Comparison of ENCODE assay signal across 32 cellular contexts in genomic region chr6:95487817-95488216, GRCh38.
"Had no signal": no experiment of that assay in that cellular context is flagged by ENCODE, and none has a peak within 500 bp of the region (broad histone marks: within the 10 kb centered on the region; RNA-seq: fewer than 3 reads in every experiment).

No MANE protein-coding gene starts in this region.

- H3K4me3 ChIP-seq: MG63, PC-9, SJCRH30, SK-N-MC had no signal

- H3K4me1 ChIP-seq: SJCRH30 had no signal

- H3K9ac ChIP-seq: KMS-11 had no signal

- DNase-seq: Kasumi-1, MG63, NCI-H1048, NCI-H1092 treated with DMSO at 0.1 percent for 48 hours, NCI-H1436, NCI-H146, NCI-H1694, NCI-H187, NCI-H1930, NCI-H2029 treated with DMSO at 0.1 percent for 48 hours, NCI-H2081 treated with DMSO at 0.1 percent for 48 hours, NCI-H2107, NCI-H2171, NCI-H226, NCI-H446 treated with DMSO at 0.1 percent for 48 hours, NCI-H510A, NCI-H524, NCI-H526, NCI-H774, PC-9, SHP77, SIG-M5, SJCRH30, T-cell, T-helper 17 cell had no signal

- H2AFZ ChIP-seq: PC-9 had no signal

- FAIRE-seq: RCC 7860 had no signal

- H3K4me2 ChIP-seq: KMS-11, PC-9 had no signal

- H3K27me3 ChIP-seq: MG63, SJCRH30 had no signal

- H3K27ac ChIP-seq: KMS-11, PC-9, RWPE1, SJCRH30, SK-N-MC had no signal

- H3K36me3 ChIP-seq: MG63, SJCRH30 had no signal

- ATAC-seq: Panc1, Right ventricle myocardium inferior, SK-N-SH treated with all-trans-retinoic acid at 6 μM for 48 hours, T-cell, T-helper 17 cell had no signal

- H3K9me3 ChIP-seq: MG63, SJCRH30 had no signal
